In genomic region chr1:201718346-201719202, GRCh38 we compare ENCODE assay signal across 11 cellular contexts.
DNase-seq lines count a peak whose midpoint lies in the region; ATAC-seq and TF ChIP-seq lines count a peak whose summit lies in the region.
"Had no signal": no experiment of that assay in that cellular context is flagged by ENCODE, and none has a peak within 500 bp of the region (broad histone marks: within the 10 kb centered on the region; RNA-seq: fewer than 3 reads in every experiment).

No MANE protein-coding gene starts in this region.

- CTCF ChIA-PET in activated naive CD4-positive, alpha-beta T cell treated with anti-CD3 and anti-CD28 coated beads, Interleukin-2, amount 10 ng/mL, durations not matched to agents 7 days and 5 days (lab: Charles Lee): interaction anchor here (0.6 to 2.0 kb wide), 7 partner anchors 9 to 74 kb away, joined by 3 to 9 read pairs (median 4); no protein-coding TSS in a partner anchor

- H3K36me3 Mint-ChIP-seq in activated naive CD4-positive, alpha-beta T cell treated with anti-CD3 and anti-CD28 coated beads, Interleukin-2, amount 10 ng/mL, durations not matched to agents 7 days and 5 days: no peaks in the 10 kb centered on the region
- peaks cover 2% of the 10 kb centered on the region in 2 donors for H3K36me3 Mint-ChIP-seq in CD14-positive monocyte

- no peak overlapping the region for H2BK5ac ChIP-seq in trophoblast cell (ENCODE audit: low read depth, low read length, poor library complexity)

- H3K4me2 ChIP-seq in trophoblast cell (ENCODE audit: low read length): no peak overlapping the region

- H3K4me1 ChIP-seq in esophagus muscularis mucosa (peaks cover 75 to 88% (median 83%) of the 10 kb centered on the region in 4 donors), trophoblast cell (ENCODE audit: control insufficient read depth in 1 of 2, insufficient read depth in 2 of 2, low read length in 2 of 2) (peaks cover 22 to 34% of the 10 kb centered on the region in 2 experiments)

- H2BK12ac ChIP-seq in trophoblast cell (ENCODE audit: low read length): no peak overlapping the region

- no peak overlapping the region for H3K14ac ChIP-seq in trophoblast cell (ENCODE audit: low read length)

- H3K9me3 ChIP-seq in esophagus muscularis mucosa (no peaks in the 10 kb centered on the region), trophoblast cell (ENCODE audit: insufficient read depth, low read depth, low read length) (peaks cover 7% of the 10 kb centered on the region)

- no peak overlapping the region for H3K27ac Mint-ChIP-seq in activated naive CD4-positive, alpha-beta T cell treated with anti-CD3 and anti-CD28 coated beads, Interleukin-2, amount 10 ng/mL, durations not matched to agents 7 days and 5 days
- peak overlapping the region in 2 of 7 donors; percentile 0 to 36 for H3K27ac Mint-ChIP-seq in CD14-positive monocyte
- H3K27ac Mint-ChIP-seq: B cell had no signal

- H3K9ac ChIP-seq in trophoblast cell (ENCODE audit: low read length): no peak overlapping the region

- H3K4me1 Mint-ChIP-seq in activated naive CD4-positive, alpha-beta T cell treated with anti-CD3 and anti-CD28 coated beads, Interleukin-2, amount 10 ng/mL, durations not matched to agents 7 days and 5 days: no peaks in the 10 kb centered on the region
- peaks cover 55% of the 10 kb centered on the region for H3K4me1 Mint-ChIP-seq in CD14-positive monocyte

- H3K27me3 ChIP-seq in esophagus muscularis mucosa (no peaks in the 10 kb centered on the region), trophoblast cell (ENCODE audit: insufficient read depth, low read length) (no peaks in the 10 kb centered on the region)

- H4K8ac ChIP-seq in trophoblast cell (ENCODE audit: low read depth, low read length): no peak overlapping the region

- H4K91ac ChIP-seq in trophoblast cell (ENCODE audit: low read depth, low read length): no peak overlapping the region

- no peak overlapping the region for H3K23ac ChIP-seq in trophoblast cell (ENCODE audit: low read length)

- no peaks in the 10 kb centered on the region for H3K79me2 ChIP-seq in trophoblast cell (ENCODE audit: control insufficient read depth, insufficient read depth, low read length, poor library complexity)

- ATAC-seq in HG02642 (IDR thresholded peaks at IDR 0.05; ENCODE audit: poor library complexity, unreplicated experiment): no peak

- TF ChIP-seq CTCF in esophagus muscularis mucosa (IDR thresholded peaks at IDR 0.05) (no peak), CD14-positive monocyte (IDR thresholded peaks at IDR 0.05) (no peak)

- H2BK120ac ChIP-seq in trophoblast cell (ENCODE audit: insufficient read depth, low read length, poor library complexity): no peak overlapping the region

- no peak for TF ChIP-seq POLR2A in esophagus muscularis mucosa (IDR thresholded peaks at IDR 0.05; ENCODE audit: low read depth)

- H3K79me1 ChIP-seq in trophoblast cell (ENCODE audit: low read length): peaks cover 5% of the 10 kb centered on the region

- peak overlapping the region; percentile 11 for H2AK5ac ChIP-seq in trophoblast cell (ENCODE audit: low read length)

- intact Hi-C loops in esophagus muscularis mucosa (cut with DNase I) (loop anchor here (10.0 kb wide), 1 partner anchor 264 kb away; no protein-coding TSS in a partner anchor), CD14-positive monocyte (cut with micrococcal nuclease) (no loop called here), posterior vena cava (cut with DNase I) (loop anchor here in 1 of 2 donors (2.0 kb wide), 1 partner anchor 32 kb away; no protein-coding TSS in a partner anchor)

- no peak overlapping the region for H4K12ac ChIP-seq in trophoblast cell (ENCODE audit: low read depth, low read length)

- TF ChIP-seq EP300 in esophagus muscularis mucosa (IDR thresholded peaks at IDR 0.05): no peak

- DNase-seq in A172 (ENCODE audit: low spot score): peak; percentile 51
- peak; percentile 32 for DNase-seq in LHCN-M2 (ENCODE audit: low read depth)
- no peak for DNase-seq in esophagus muscularis mucosa (ENCODE audit: extremely low spot score)
- no peak for DNase-seq in trophoblast cell
- no peak for DNase-seq in activated naive CD4-positive, alpha-beta T cell treated with anti-CD3 and anti-CD28 coated beads, Interleukin-2, amount 10 ng/mL, durations not matched to agents 7 days and 5 days
- DNase-seq in CD14-positive monocyte (ENCODE audit: low spot score): no peak
- no peak for DNase-seq in posterior vena cava (ENCODE audit: low spot score)
- DNase-seq: effector CD4-positive, alpha-beta T cell; NCI-H2227 treated with DMSO at 0.1 percent for 48 hours had no signal

- no peak overlapping the region for H2AFZ ChIP-seq in trophoblast cell (ENCODE audit: insufficient read depth, low read length, poor library complexity)

- WGBS in esophagus muscularis mucosa: 95% methylated on average over 32 of the region's 36 CpGs
- WGBS in trophoblast cell (ENCODE audit: extremely low coverage, insufficient coverage, insufficient read length): no CpG with 5 or more reads among the region's 36 CpGs

- H3K4me3 Mint-ChIP-seq in activated naive CD4-positive, alpha-beta T cell treated with anti-CD3 and anti-CD28 coated beads, Interleukin-2, amount 10 ng/mL, durations not matched to agents 7 days and 5 days: no peak overlapping the region
- H3K4me3 Mint-ChIP-seq in CD14-positive monocyte: peak overlapping the region in 1 of 2 donors; percentile 46
- H3K4me3 Mint-ChIP-seq: B cell had no signal

- H3K27ac ChIP-seq in esophagus muscularis mucosa (replicated peaks in 1 of 4): peak overlapping the region in 3 of 4 donors; percentile 74 to 86 (median 79)
- no peak overlapping the region for H3K27ac ChIP-seq in trophoblast cell (ENCODE audit: low read depth, low read length)

- H3K4ac ChIP-seq in trophoblast cell (ENCODE audit: low read depth, low read length): peak overlapping the region; percentile 15

- no peaks in the 10 kb centered on the region for H3K9me3 Mint-ChIP-seq in activated naive CD4-positive, alpha-beta T cell treated with anti-CD3 and anti-CD28 coated beads, Interleukin-2, amount 10 ng/mL, durations not matched to agents 7 days and 5 days
- H3K9me3 Mint-ChIP-seq in CD14-positive monocyte: peaks cover 0 to 2% (median 0%) of the 10 kb centered on the region in 7 donors

- H3K27me3 Mint-ChIP-seq in activated naive CD4-positive, alpha-beta T cell treated with anti-CD3 and anti-CD28 coated beads, Interleukin-2, amount 10 ng/mL, durations not matched to agents 7 days and 5 days: peaks cover 15% of the 10 kb centered on the region
- H3K27me3 Mint-ChIP-seq in CD14-positive monocyte (ENCODE audit: low read depth in 3 of 3): peaks cover 0 to 5% (median 5%) of the 10 kb centered on the region in 3 donors

- H3K36me3 ChIP-seq in esophagus muscularis mucosa (peaks cover 0 to 16% (median 6%) of the 10 kb centered on the region in 4 donors), trophoblast cell (ENCODE audit: control insufficient read depth in 1 of 2, insufficient read depth in 2 of 2, low read length in 2 of 2) (peaks cover 27 to 32% of the 10 kb centered on the region in 2 experiments)

- no peak overlapping the region for H3K4me3 ChIP-seq in esophagus muscularis mucosa
- H3K4me3 ChIP-seq in trophoblast cell (ENCODE audit: low read depth, low read length): no peak overlapping the region

- H3K18ac ChIP-seq in trophoblast cell (ENCODE audit: low read length): peak overlapping the region; percentile 11

Comparison
In these comparisons a context has a peak if more than half of its experiments do, and no peak if none do; other contexts are left out.
1. DNase-seq: peak in A172 (single experiment) and LHCN-M2 (single experiment); none in esophagus muscularis mucosa (single experiment), trophoblast cell (0 of 2), activated naive CD4-positive, alpha-beta T cell treated with anti-CD3 and anti-CD28 coated beads, Interleukin-2, amount 10 ng/mL, durations not matched to agents 7 days and 5 days (single experiment), CD14-positive monocyte (single experiment) and posterior vena cava (single experiment).